In genomic region chr17:16215965-16216316, GRCh38 we compare ENCODE assay signal across 8 cellular contexts. TPM values are rescaled to one million over a fixed set of nuclear protein-coding genes. Genes with fewer than 3 reads are reported as not detected.
DNase-seq lines count a peak whose midpoint lies in the region; ATAC-seq and TF ChIP-seq lines count a peak whose summit lies in the region.

No MANE protein-coding gene starts in this region.

- no peaks in the 10 kb centered on the region for H3K27me3 ChIP-seq in HUES48 (ENCODE audit: control insufficient read depth, insufficient read depth, low read length)

- H3K4me1 ChIP-seq in HUES48 (ENCODE audit: control insufficient read depth, insufficient read depth, low read length), result peaks cover 8% of the 10 kb centered on the region; the same call in 1 of the 2 replicates

- in situ Hi-C loops in GM13977 (cut with MboI; ENCODE audit: low pct_unique_long_range_greater_than_20kb, low sequenced_read_pairs, unreplicated experiment), result no loop called here

- CTCF ChIA-PET in activated CD8-positive, alpha-beta T cell treated with anti-CD3 and anti-CD28 coated beads for 36 hours (lab: Charles Lee), result interaction anchor here (1.3 to 2.7 kb wide), 2 partner anchors 70 to 134 kb away, joined by 4 to 6 read pairs; no protein-coding TSS in a partner anchor

- no peak for ATAC-seq in activated CD8-positive, alpha-beta T cell treated with anti-CD3 and anti-CD28 coated beads for 36 hours
- peak; percentile 6 for ATAC-seq in omental fat pad (ENCODE audit: low FRiP score)

- DNase-seq in activated CD8-positive, alpha-beta T cell treated with anti-CD3 and anti-CD28 coated beads for 36 hours, result peak; percentile 42
- peak; percentile 41 for DNase-seq in germinal center (ENCODE audit: low spot score)
- DNase-seq in omental fat pad (ENCODE audit: low spot score), result no peak
- DNase-seq in KG1 (lab: John Stamatoyannopoulos, UW), result no peak
- no peak for DNase-seq in GM13977 (ENCODE audit: low spot score)
- no peak for DNase-seq in NCI-H2171 treated with DMSO at 0.1 percent for 48 hours (lab: John Stamatoyannopoulos, UW)

- peak overlapping the region; percentile 92 for H3K27ac Mint-ChIP-seq in activated CD8-positive, alpha-beta T cell treated with anti-CD3 and anti-CD28 coated beads for 36 hours

- peaks cover 11% of the 10 kb centered on the region for H3K36me3 Mint-ChIP-seq in activated CD8-positive, alpha-beta T cell treated with anti-CD3 and anti-CD28 coated beads for 36 hours (ENCODE audit: low read depth)

- H3K9ac ChIP-seq in HUES48 (ENCODE audit: low read depth, low read length), result peak overlapping the region; percentile 97

- peak overlapping the region; percentile 99 for H3K27ac ChIP-seq in HUES48 (ENCODE audit: low read depth, low read length)

- H3K4me3 ChIP-seq in GM12875 (ENCODE audit: low read depth, low read length) (peak overlapping the region; percentile 95), HUES48 (ENCODE audit: low read depth, low read length) (peak overlapping the region; percentile 78)

- no peaks in the 10 kb centered on the region for H3K27me3 Mint-ChIP-seq in activated CD8-positive, alpha-beta T cell treated with anti-CD3 and anti-CD28 coated beads for 36 hours

- H3K4me1 Mint-ChIP-seq in activated CD8-positive, alpha-beta T cell treated with anti-CD3 and anti-CD28 coated beads for 36 hours (ENCODE audit: low read depth), result peaks cover 33% of the 10 kb centered on the region

- H3K4me3 Mint-ChIP-seq in activated CD8-positive, alpha-beta T cell treated with anti-CD3 and anti-CD28 coated beads for 36 hours, result peak overlapping the region; percentile 98

- no peaks in the 10 kb centered on the region for H3K9me3 Mint-ChIP-seq in activated CD8-positive, alpha-beta T cell treated with anti-CD3 and anti-CD28 coated beads for 36 hours

- intact Hi-C loops in activated CD8-positive, alpha-beta T cell treated with anti-CD3 and anti-CD28 coated beads for 36 hours (cut with micrococcal nuclease), result loop anchor here (5.0 kb wide), 1 partner anchor 71 kb away; no protein-coding TSS in a partner anchor

- no peaks in the 10 kb centered on the region for H3K36me3 ChIP-seq in HUES48 (ENCODE audit: control insufficient read depth, insufficient read depth, low read length)

- POLR2A ChIA-PET in activated CD8-positive, alpha-beta T cell treated with anti-CD3 and anti-CD28 coated beads for 36 hours (lab: Charles Lee), result interaction anchor here (0.8 to 3.5 kb wide), 7 partner anchors 10 to 217 kb away, joined by 3 to 30 read pairs (median 5); partner anchors contain the start of gene UBB

- H3K9me3 ChIP-seq in HUES48 (ENCODE audit: control insufficient read depth, insufficient read depth, low read length), result no peaks in the 10 kb centered on the region

- no peak for TF ChIP-seq CTCF in GM12875 (IDR thresholded peaks at IDR 0.05; ENCODE audit: borderline replicate concordance, insufficient read depth, low read depth, low read length)
- TF ChIP-seq CTCF in activated CD8-positive, alpha-beta T cell treated with anti-CD3 and anti-CD28 coated beads for 36 hours (IDR thresholded peaks at IDR 0.05), result no peak
- no peak for TF ChIP-seq CTCF in omental fat pad (IDR thresholded peaks at IDR 0.05)
- TF ChIP-seq CTCF in GM13977 (IDR thresholded peaks at IDR 0.05; ENCODE audit: extremely low read depth, insufficient read depth, missing control alignments), result no peak

RNA-seq across cellular contexts. Expression of gene NCOR1, which starts 0.6 kb away (rescaled TPM):
- 100 to 1,000 TPM; 123 TPM for total RNA-seq in activated CD8-positive, alpha-beta T cell treated with anti-CD3 and anti-CD28 coated beads for 36 hours
- 100 to 1,000 TPM; 120 to 163 (median 134) TPM for total RNA-seq in omental fat pad

RNA-seq across cellular contexts. Expression of gene PIGL, which starts 1.1 kb away (rescaled TPM):
- total RNA-seq in activated CD8-positive, alpha-beta T cell treated with anti-CD3 and anti-CD28 coated beads for 36 hours, result 10 to 100 TPM; 45.0 to 48.6 TPM
- 10 to 100 TPM; 44.8 to 62.4 (median 52.5) TPM for total RNA-seq in omental fat pad

Comparison
In these comparisons a context has a peak if more than half of its experiments do, and no peak if none do; other contexts are left out.
1. DNase-seq: peak in activated CD8-positive, alpha-beta T cell treated with anti-CD3 and anti-CD28 coated beads for 36 hours (single experiment) and germinal center (single experiment); none in omental fat pad (single experiment), KG1 (single experiment), GM13977 (single experiment) and NCI-H2171 treated with DMSO at 0.1 percent for 48 hours (single experiment).